ENCODE assay signal across 28 cellular contexts in genomic region chr6:154529957-154530356, GRCh38.
"Had no signal": no experiment of that assay in that cellular context is flagged by ENCODE, and none has a peak within 500 bp of the region (broad histone marks: within the 10 kb centered on the region; RNA-seq: fewer than 3 reads in every experiment).

No MANE protein-coding gene starts in this region.

- H3K4me1 ChIP-seq: colonic mucosa, esophagus muscularis mucosa, esophagus squamous epithelium, gastrocnemius medialis, gastroesophageal sphincter, heart left ventricle, heart right ventricle had no signal

- H3K4me3 Mint-ChIP-seq: dendritic cell treated with granulocyte-macrophage colony-stimulating factor and Interleukin-4, amounts not matched to agents 40 ng/mL and 50 ng/mL, for 4 days; endodermal cell had no signal

- H3K36me3 ChIP-seq: colonic mucosa, esophagus muscularis mucosa, esophagus squamous epithelium, gastrocnemius medialis, gastroesophageal sphincter, heart left ventricle, heart right ventricle had no signal

- H3K27me3 ChIP-seq: colonic mucosa, dorsolateral prefrontal cortex, esophagus muscularis mucosa, esophagus squamous epithelium, gastrocnemius medialis, gastroesophageal sphincter, heart left ventricle, heart right ventricle had no signal

- H3K4me3 ChIP-seq: colonic mucosa, coronary artery, dorsolateral prefrontal cortex, esophagus muscularis mucosa, esophagus squamous epithelium, gastrocnemius medialis, gastroesophageal sphincter, heart left ventricle, heart right ventricle had no signal

- H3K27me3 Mint-ChIP-seq: dendritic cell treated with granulocyte-macrophage colony-stimulating factor and Interleukin-4, amounts not matched to agents 40 ng/mL and 50 ng/mL, for 4 days had no signal

- FAIRE-seq: colon, endometrium, endothelial cell of umbilical vein, frontal cortex had no signal

- H3K27ac Mint-ChIP-seq: dendritic cell treated with granulocyte-macrophage colony-stimulating factor and Interleukin-4, amounts not matched to agents 40 ng/mL and 50 ng/mL, for 4 days; endodermal cell had no signal

- H3K4me1 Mint-ChIP-seq: endodermal cell had no signal

- DNase-seq: colonic mucosa; cortex of kidney; dermis blood vessel endothelial cell; dorsolateral prefrontal cortex; effector CD4-positive, alpha-beta T cell; effector CD8-positive, alpha-beta T cell; effector memory CD4-positive, alpha-beta T cell; endodermal cell; erythroblast; esophagus squamous epithelium; foreskin fibroblast; foreskin keratinocyte; foreskin melanocyte; gastrocnemius medialis; glutamatergic neuron; head of caudate nucleus; heart left ventricle; heart right ventricle had no signal

- H3K9me3 ChIP-seq: colonic mucosa, esophagus muscularis mucosa, esophagus squamous epithelium, gastrocnemius medialis, gastroesophageal sphincter, heart left ventricle, heart right ventricle had no signal

- H3K27ac ChIP-seq: colonic mucosa, coronary artery, dorsolateral prefrontal cortex, epithelial cell of prostate, esophagus muscularis mucosa, esophagus squamous epithelium, foreskin keratinocyte, gastrocnemius medialis, gastroesophageal sphincter, heart left ventricle, heart right ventricle had no signal

- H3K9me3 Mint-ChIP-seq: endodermal cell had no signal

- ATAC-seq: esophagus mucosa, foreskin keratinocyte, gastrocnemius medialis, gastroesophageal sphincter, heart left ventricle, heart right ventricle had no signal
